In the genomic region with DNA sequence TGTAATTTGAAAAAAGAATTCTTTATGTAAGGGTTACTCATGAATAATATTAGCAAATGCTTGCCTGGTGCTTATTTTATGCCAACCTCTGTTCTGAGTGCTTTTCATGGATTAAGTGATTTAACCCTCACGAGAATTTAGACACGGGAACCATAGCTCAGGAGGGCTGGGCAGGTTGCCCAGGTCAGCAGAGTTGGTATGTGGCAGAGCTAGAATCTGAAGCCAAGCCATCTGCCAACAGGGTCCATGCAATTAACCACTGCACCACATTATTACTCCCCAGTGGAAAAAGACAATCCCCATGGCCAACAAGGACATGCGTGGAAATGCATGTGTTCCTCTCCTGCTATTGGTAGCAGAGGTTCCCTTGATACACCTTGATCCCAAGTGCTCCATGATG, we compare ENCODE assay signal across 17 cellular contexts.
DNase-seq lines count a peak whose midpoint lies in the region; ATAC-seq and TF ChIP-seq lines count a peak whose summit lies in the region.
"Had no signal": no experiment of that assay in that cellular context is flagged by ENCODE, and none has a peak within 500 bp of the region (broad histone marks: within the 10 kb centered on the region; RNA-seq: fewer than 3 reads in every experiment).

No MANE protein-coding gene starts in this region.

- H3K27me3 ChIP-seq in thyroid gland = no peaks in the 10 kb centered on the region
- H3K27me3 ChIP-seq: Peyer's patch, SJSA1 had no signal

- no peak overlapping the region for H3K27ac ChIP-seq in thyroid gland
- H3K27ac ChIP-seq: Peyer's patch, SJSA1 had no signal

- 44 to 50% methylated on average over 3 of the region's 3 CpGs for WGBS in thyroid gland, 2 donors

- H3K4me1 ChIP-seq in thyroid gland = peaks cover 8 to 18% of the 10 kb centered on the region in 2 donors

- H3K9me3 ChIP-seq in thyroid gland = no peaks in the 10 kb centered on the region
- H3K9me3 ChIP-seq: Peyer's patch, SJSA1 had no signal

- intact Hi-C loops in left ventricle myocardium superior (cut with micrococcal nuclease) = no loop called here
- intact Hi-C loops in left cardiac atrium (cut with DNase I) = no loop called here
- intact Hi-C loops in thyroid gland (cut with DNase I) = no loop called here

- TF ChIP-seq CTCF in thyroid gland (IDR thresholded peaks at IDR 0.05) = no peak

- no peak for ATAC-seq in left ventricle myocardium superior
- ATAC-seq in left cardiac atrium = no peak
- ATAC-seq: GM12878, HepG2, K562 had no signal

- no peaks in the 10 kb centered on the region for H3K36me3 ChIP-seq in thyroid gland
- H3K36me3 ChIP-seq: Peyer's patch, SJSA1 had no signal

- TF ChIP-seq POLR2A in thyroid gland (IDR thresholded peaks at IDR 0.05) = no peak

- H3K4me3 ChIP-seq in thyroid gland (replicated peaks in 1 of 3) = no peak overlapping the region
- H3K4me3 ChIP-seq: GM12878, K562, Peyer's patch, SJSA1 had no signal

- peak; percentile 55 for DNase-seq in left ventricle myocardium superior
- DNase-seq in left cardiac atrium = no peak
- peak; percentile 7 for DNase-seq in NCI-H1105 (lab: John Stamatoyannopoulos, UW)
- DNase-seq in glomerular visceral epithelial cell (ENCODE audit: extremely low spot score) = peak; percentile 15
- DNase-seq in thyroid gland = peak; percentile 56 to 70
- no peak for DNase-seq in activated gamma-delta T cell (lab: John Stamatoyannopoulos, UW)
- DNase-seq in stimulated activated CD4-positive, alpha-beta T cell treated with anti-CD3 and anti-CD28 coated beads, Interleukin-2, amount 100 ng/mL, for 24 hours = no peak
- DNase-seq in putamen (ENCODE audit: low spot score) = no peak
- DNase-seq: DND-41, H9, HFFc6, NCI-H1694 treated with DMSO at 0.1 percent for 48 hours, Peyer's patch had no signal

Comparison
In these comparisons a context has a peak if more than half of its experiments do, and no peak if none do; other contexts are left out.
1. DNase-seq: peak in left ventricle myocardium superior (single experiment), NCI-H1105 (single experiment), glomerular visceral epithelial cell (single experiment) and thyroid gland (2 of 2); none in left cardiac atrium (single experiment), activated gamma-delta T cell (single experiment), stimulated activated CD4-positive, alpha-beta T cell treated with anti-CD3 and anti-CD28 coated beads, Interleukin-2, amount 100 ng/mL, for 24 hours (0 of 2) and putamen (single experiment).